In the genomic region with DNA sequence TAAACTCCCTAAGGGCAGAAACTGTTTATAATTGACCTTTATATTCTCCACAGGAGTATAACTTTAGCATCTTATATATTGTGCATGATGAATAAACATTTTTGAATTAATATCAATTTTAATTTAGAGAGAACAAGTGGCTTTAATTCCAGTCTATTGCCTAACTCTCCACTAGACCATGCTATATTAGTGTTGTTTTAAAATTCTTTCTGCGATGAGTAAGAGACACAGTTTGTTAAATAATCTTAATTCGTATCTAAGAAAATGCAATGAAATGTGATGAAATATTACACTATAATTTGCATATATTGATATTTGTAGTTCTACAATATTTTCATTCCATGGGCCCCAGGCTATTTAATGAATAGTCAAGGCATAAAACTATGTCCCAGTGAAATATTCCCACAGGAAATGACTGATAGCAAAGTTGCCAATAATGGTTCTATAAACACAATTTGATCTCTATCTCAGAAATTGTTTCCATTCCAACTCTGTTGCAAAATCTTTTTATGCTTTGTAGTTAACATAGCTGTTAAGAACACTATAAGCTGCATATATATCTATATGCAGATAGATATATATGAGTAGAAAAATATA, we compare ENCODE assay signal across 25 cellular contexts. TPM values are rescaled to one million over a fixed set of nuclear protein-coding genes. Genes with fewer than 3 reads are reported as not detected.
DNase-seq lines count a peak whose midpoint lies in the region; ATAC-seq and TF ChIP-seq lines count a peak whose summit lies in the region.
"Had no signal": no experiment of that assay in that cellular context is flagged by ENCODE, and none has a peak within 500 bp of the region (broad histone marks: within the 10 kb centered on the region; RNA-seq: fewer than 3 reads in every experiment).

No MANE protein-coding gene starts in this region.

- peaks cover 10% of the 10 kb centered on the region for H3K79me2 ChIP-seq in osteoblast (ENCODE audit: insufficient read depth, low read length)

- no peak overlapping the region for H3K18ac ChIP-seq in IMR-90 (ENCODE audit: low read depth, low read length)

- H3K27me3 ChIP-seq in IMR-90 (ENCODE audit: control insufficient read depth, insufficient read depth, low read length) (no peaks in the 10 kb centered on the region), osteoblast (ENCODE audit: insufficient read depth, low read length) (peaks cover 5% of the 10 kb centered on the region)
- H3K27me3 ChIP-seq: colonic mucosa, testis had no signal

- H3K4me2 ChIP-seq in IMR-90 (ENCODE audit: low read depth, low read length) (no peak overlapping the region), osteoblast (ENCODE audit: insufficient read depth, low read length) (peak overlapping the region; percentile 41)
- H3K4me2 ChIP-seq: neural progenitor cell had no signal

- DNase-seq in IMR-90 = peak; percentile 22
- DNase-seq in dermis microvascular lymphatic vessel endothelial cell (ENCODE audit: low read depth in 2 of 2) = peak; percentile 20 to 55
- peak; percentile 42 for DNase-seq in osteoblast (ENCODE audit: insufficient read length, low spot score, missing footprints)
- DNase-seq in stimulated activated naive B cell treated with anti-CD40 and anti-IgM and Interleukin-4, amounts not matched to agents 10 μg/mL and 1 μg/mL and 100 μg/mL, for 72 hours = no peak
- no peak for DNase-seq in NCI-H748 treated with DMSO at 0.1 percent for 48 hours (lab: John Stamatoyannopoulos, UW)
- DNase-seq: activated CD4-positive, alpha-beta memory T cell treated with anti-CD3 and anti-CD28 coated beads, Interleukin-2, amount 10 ng/mL, durations not matched to agents 7 days and 5 days; activated effector memory CD4-positive, alpha-beta T cell treated with Interleukin-2 at 50 U/mL for 16 hours; colonic mucosa; DMS79; heart left ventricle; NCI-H1417; psoas muscle; small intestine; stimulated activated CD4-positive, alpha-beta T cell treated with anti-CD3 and anti-CD28 coated beads, Interleukin-2, amount 100 ng/mL, for 24 hours; testis had no signal

- H2BK15ac ChIP-seq in IMR-90 (ENCODE audit: low read depth, low read length) = no peak overlapping the region

- no peak overlapping the region for H4K5ac ChIP-seq in IMR-90 (ENCODE audit: low read depth, low read length)

- CTCF ChIA-PET in IMR-90 (lab: Yijun Ruan, JAX) = interaction anchor here (0.6 to 0.7 kb wide), 2 partner anchors 51 to 55 kb away, joined by 3 read pairs; no protein-coding TSS in a partner anchor

- no peak overlapping the region for H3K14ac ChIP-seq in IMR-90 (replicated peaks; ENCODE audit: low read depth, low read length)

- H3K27ac ChIP-seq in C4-2B = no peak overlapping the region
- no peak overlapping the region for H3K27ac ChIP-seq in IMR-90 (ENCODE audit: insufficient read depth, low read length)
- H3K27ac ChIP-seq in osteoblast (ENCODE audit: low read depth, low read length) = no peak overlapping the region
- H3K27ac ChIP-seq: colonic mucosa, neural progenitor cell, psoas muscle, testis had no signal

- no peaks in the 10 kb centered on the region; the same call in 1 of the 2 replicates for H4K20me1 ChIP-seq in IMR-90 (ENCODE audit: insufficient read depth, low read length)
- peaks cover 4% of the 10 kb centered on the region for H4K20me1 ChIP-seq in osteoblast (ENCODE audit: insufficient read depth, low read length)

- no peak for TF ChIP-seq RAD21 in IMR-90 (IDR thresholded peaks at IDR 0.05; ENCODE audit: low read length)

- TF ChIP-seq CTCF in C4-2B (conservative IDR thresholded peaks at IDR 0.05) (0 out of 2 replicates have a peak, but pooled peaks have one; percentile 3), IMR-90 (conservative IDR thresholded peaks at IDR 0.05; ENCODE audit: low read depth, low read length) (no peak), osteoblast (IDR thresholded peaks at IDR 0.05; ENCODE audit: extremely low read depth, low read depth, low read length) (no peak)

- H3K4ac ChIP-seq in IMR-90 (ENCODE audit: low read depth, low read length) = no peak overlapping the region

- dilution Hi-C loops in IMR-90 (cut with HindIII; ENCODE audit: low sequenced_read_pairs, unreplicated experiment) = no loop called here

- peaks cover 3 to 11% of the 10 kb centered on the region in 2 donors for H3K4me1 Mint-ChIP-seq in stimulated activated naive B cell treated with anti-CD40 and anti-IgM and Interleukin-4, amounts not matched to agents 10 μg/mL and 1 μg/mL and 100 μg/mL, for 72 hours

- H2BK5ac ChIP-seq in IMR-90 (ENCODE audit: low read depth, low read length, poor library complexity, severe bottlenecking) = peak overlapping the region; percentile 3

- H2AFZ ChIP-seq in IMR-90 (replicated peaks; ENCODE audit: low read length, poor library complexity) (no peak overlapping the region), osteoblast (ENCODE audit: low read length) (no peak overlapping the region)
- H2AFZ ChIP-seq: GM23338, neural progenitor cell had no signal

- no TSS peak for BruUV-seq in IMR-90 (replicated peaks; lab: Mats Ljungman, UMichigan)

- no peak overlapping the region for H3K56ac ChIP-seq in IMR-90 (ENCODE audit: extremely low read depth, insufficient read depth, low read length)

- H3K23ac ChIP-seq in IMR-90 (ENCODE audit: low read depth, low read length) = no peak overlapping the region

- H3K36me3 Mint-ChIP-seq in stimulated activated naive B cell treated with anti-CD40 and anti-IgM and Interleukin-4, amounts not matched to agents 10 μg/mL and 1 μg/mL and 100 μg/mL, for 72 hours = peaks cover 0 to 3% of the 10 kb centered on the region in 2 donors
- H3K36me3 Mint-ChIP-seq: brain; neural progenitor cell; stimulated activated memory B cell treated with anti-CD40 and anti-IgM and Interleukin-4, amounts not matched to agents 10 μg/mL and 1 μg/mL and 100 μg/mL, for 72 hours had no signal

- no peaks in the 10 kb centered on the region for H3K9me1 ChIP-seq in IMR-90 (ENCODE audit: insufficient read depth, low read length)

- H4K91ac ChIP-seq in IMR-90 (ENCODE audit: insufficient read depth, low read depth, low read length) = no peak overlapping the region

- no peak overlapping the region for H3K4me3 Mint-ChIP-seq in stimulated activated naive B cell treated with anti-CD40 and anti-IgM and Interleukin-4, amounts not matched to agents 10 μg/mL and 1 μg/mL and 100 μg/mL, for 72 hours
- H3K4me3 Mint-ChIP-seq: activated CD4-positive, alpha-beta memory T cell treated with anti-CD3 and anti-CD28 coated beads, Interleukin-2, amount 10 ng/mL, durations not matched to agents 7 days and 5 days; GM23338; neural progenitor cell; stimulated activated memory B cell treated with anti-CD40 and anti-IgM and Interleukin-4, amounts not matched to agents 10 μg/mL and 1 μg/mL and 100 μg/mL, for 72 hours; T-helper 2 cell treated with Interferon-gamma antibody and Interleukin-4, amounts not matched to agents 5 μg/mL and 100 μg/mL, for 36 hours had no signal

- no peak overlapping the region for H4K8ac ChIP-seq in IMR-90 (ENCODE audit: low read depth in 2 of 2, low read length in 2 of 2)

- H2AK5ac ChIP-seq in IMR-90 (ENCODE audit: low read depth, low read length) = no peak overlapping the region

- H3K4me3 ChIP-seq in IMR-90 (ENCODE audit: insufficient read depth, low read depth, low read length) = no peak overlapping the region
- no peak overlapping the region for H3K4me3 ChIP-seq in osteoblast (ENCODE audit: insufficient read depth, low read length)
- H3K4me3 ChIP-seq: colonic mucosa, GM23338, heart left ventricle, neural progenitor cell, psoas muscle, testis had no signal

- H3K27me3 Mint-ChIP-seq in stimulated activated naive B cell treated with anti-CD40 and anti-IgM and Interleukin-4, amounts not matched to agents 10 μg/mL and 1 μg/mL and 100 μg/mL, for 72 hours = peaks cover 26 to 37% of the 10 kb centered on the region in 2 donors

- H3K36me3 ChIP-seq in IMR-90 (ENCODE audit: control insufficient read depth, insufficient read depth, low read length) = no peaks in the 10 kb centered on the region
- no peaks in the 10 kb centered on the region for H3K36me3 ChIP-seq in osteoblast (ENCODE audit: insufficient read depth, low read length)
- H3K36me3 ChIP-seq: colonic mucosa, heart left ventricle, neural progenitor cell had no signal

- peaks cover 3 to 15% of the 10 kb centered on the region in 2 experiments for H3K79me1 ChIP-seq in IMR-90 (ENCODE audit: low read depth in 1 of 2, low read length in 2 of 2)

- in situ Hi-C loops in IMR-90 (cut with MboI; ENCODE audit: low sequenced_read_pairs) = no loop called here

- POLR2A ChIA-PET in IMR-90 (lab: Charles Lee; ENCODE audit: unreplicated experiment) = no interaction called here

- H3K4me1 ChIP-seq in IMR-90 (ENCODE audit: control insufficient read depth, insufficient read depth, low read length) (peaks cover 6% of the 10 kb centered on the region), osteoblast (ENCODE audit: insufficient read depth, low read length) (peaks cover 35% of the 10 kb centered on the region)
- H3K4me1 ChIP-seq: colonic mucosa, psoas muscle, testis had no signal

- no peak overlapping the region for H2BK120ac ChIP-seq in IMR-90 (ENCODE audit: low read depth, low read length)

- no peak for ATAC-seq in IMR-90 (ENCODE audit: low read depth)
- ATAC-seq in stimulated activated naive B cell treated with anti-CD40 and anti-IgM and Interleukin-4, amounts not matched to agents 10 μg/mL and 1 μg/mL and 100 μg/mL, for 72 hours (replicated peaks) = no peak
- no peak for ATAC-seq in HG03469 (IDR thresholded peaks at IDR 0.05; ENCODE audit: unreplicated experiment)
- ATAC-seq in HG02884 (IDR thresholded peaks at IDR 0.05; ENCODE audit: unreplicated experiment) = no peak
- ATAC-seq: GM23338; heart left ventricle; HepG2; left lobe of liver; psoas muscle; stimulated activated memory B cell treated with anti-CD40 and anti-IgM and Interleukin-4, amounts not matched to agents 10 μg/mL and 1 μg/mL and 100 μg/mL, for 72 hours had no signal

- no peak overlapping the region for H3K27ac Mint-ChIP-seq in stimulated activated naive B cell treated with anti-CD40 and anti-IgM and Interleukin-4, amounts not matched to agents 10 μg/mL and 1 μg/mL and 100 μg/mL, for 72 hours
- H3K27ac Mint-ChIP-seq: activated CD4-positive, alpha-beta memory T cell treated with anti-CD3 and anti-CD28 coated beads, Interleukin-2, amount 10 ng/mL, durations not matched to agents 7 days and 5 days; GM23338; neural progenitor cell; stimulated activated memory B cell treated with anti-CD40 and anti-IgM and Interleukin-4, amounts not matched to agents 10 μg/mL and 1 μg/mL and 100 μg/mL, for 72 hours; T-helper 2 cell treated with Interferon-gamma antibody and Interleukin-4, amounts not matched to agents 5 μg/mL and 100 μg/mL, for 36 hours had no signal

- H3K9me3 ChIP-seq in IMR-90 (ENCODE audit: control insufficient read depth, insufficient read depth, low read length) (no peaks in the 10 kb centered on the region), osteoblast (ENCODE audit: low read depth, low read length) (no peaks in the 10 kb centered on the region)
- H3K9me3 ChIP-seq: colonic mucosa, heart left ventricle, psoas muscle, testis had no signal

- no peak overlapping the region for H3K9ac ChIP-seq in IMR-90 (ENCODE audit: low read depth, low read length)
- H3K9ac ChIP-seq: neural progenitor cell had no signal

- no peak overlapping the region for H2BK20ac ChIP-seq in IMR-90 (ENCODE audit: low read depth, low read length)

- intact Hi-C loops in IMR-90 (cut with micrococcal nuclease) = no loop called here

- no peak overlapping the region for H2AK9ac ChIP-seq in IMR-90 (replicated peaks; ENCODE audit: low read depth, low read length, poor library complexity)

- no peak for TF ChIP-seq POLR2A in IMR-90 (IDR thresholded peaks at IDR 0.05; ENCODE audit: low read depth, low read length)

- H3K9me3 Mint-ChIP-seq in stimulated activated naive B cell treated with anti-CD40 and anti-IgM and Interleukin-4, amounts not matched to agents 10 μg/mL and 1 μg/mL and 100 μg/mL, for 72 hours = no peaks in the 10 kb centered on the region
- H3K9me3 Mint-ChIP-seq: activated CD4-positive, alpha-beta memory T cell treated with anti-CD3 and anti-CD28 coated beads, Interleukin-2, amount 10 ng/mL, durations not matched to agents 7 days and 5 days; brain; GM23338; neural progenitor cell; stimulated activated memory B cell treated with anti-CD40 and anti-IgM and Interleukin-4, amounts not matched to agents 10 μg/mL and 1 μg/mL and 100 μg/mL, for 72 hours; T-helper 2 cell treated with Interferon-gamma antibody and Interleukin-4, amounts not matched to agents 5 μg/mL and 100 μg/mL, for 36 hours had no signal

- WGBS in IMR-90 (ENCODE audit: extremely low coverage in 2 of 2, insufficient read length in 1 of 2), 2 experiments = no CpG with 5 or more reads among the region's 2 CpGs

RNA-seq across cellular contexts. Expression of a gene that starts 2.9 kb away (rescaled TPM):
- 10.0 and 11.7 TPM in 2 replicates for total RNA-seq in IMR-90 (2012; rRNA removed)
- 1.7 and 1.8 TPM in 2 replicates for polyA plus RNA-seq in IMR-90 (2012; rRNA removed)
- 0.53 and 0.58 TPM in 2 replicates for polyA plus RNA-seq in IMR-90 (2012; cell fraction: cytosol; rRNA removed)
- polyA plus RNA-seq in IMR-90 (2012; cell fraction: nucleus; rRNA removed; ENCODE audit: low replicate concordance) = 1.1 and 2.6 TPM in 2 replicates
- total RNA-seq in dermis microvascular lymphatic vessel endothelial cell = 4.0 and 6.1 TPM in 2 replicates
- 13.0 and 13.8 TPM in 2 replicates for total RNA-seq in osteoblast

RNA-seq across cellular contexts. Expression of a gene that starts 55.8 kb away (rescaled TPM):
- total RNA-seq in IMR-90 (2012; rRNA removed) = 16.3 and 23.1 TPM in 2 replicates
- 31.3 and 33.5 TPM in 2 replicates for polyA plus RNA-seq in IMR-90 (2012; rRNA removed)
- polyA plus RNA-seq in IMR-90 (2012; cell fraction: cytosol; rRNA removed) = 22.6 and 25.9 TPM in 2 replicates
- 36.7 and 40.2 TPM in 2 replicates for polyA plus RNA-seq in IMR-90 (2012; cell fraction: nucleus; rRNA removed; ENCODE audit: low replicate concordance)
- 12.3 and 16.2 TPM in 2 replicates for total RNA-seq in dermis microvascular lymphatic vessel endothelial cell
- total RNA-seq in osteoblast = 11.2 and 13.0 TPM in 2 replicates

Comparison
In these comparisons a context has a peak if more than half of its experiments do, and no peak if none do; other contexts are left out.
1. DNase-seq: peak in IMR-90 (single experiment), dermis microvascular lymphatic vessel endothelial cell (2 of 2) and osteoblast (single experiment); none in stimulated activated naive B cell treated with anti-CD40 and anti-IgM and Interleukin-4, amounts not matched to agents 10 μg/mL and 1 μg/mL and 100 μg/mL, for 72 hours (single experiment) and NCI-H748 treated with DMSO at 0.1 percent for 48 hours (single experiment).